Comparison of ENCODE assay signal across 12 cellular contexts in genomic region chr2:105926960-105927678, GRCh38.
DNase-seq lines count a peak whose midpoint lies in the region; ATAC-seq and TF ChIP-seq lines count a peak whose summit lies in the region.
"Had no signal": no experiment of that assay in that cellular context is flagged by ENCODE, and none has a peak within 500 bp of the region (broad histone marks: within the 10 kb centered on the region; RNA-seq: fewer than 3 reads in every experiment).

No MANE protein-coding gene starts in this region.

- peaks cover 3% of the 10 kb centered on the region for H3K9me3 Mint-ChIP-seq in activated T-helper 17 cell treated with anti-CD3 and anti-CD28 coated beads, Interleukin-2, amount 50 U/mL, for 72 hours
- peaks cover 2% of the 10 kb centered on the region for H3K9me3 Mint-ChIP-seq in progenitor cell of endocrine pancreas (ENCODE audit: low read depth)
- H3K9me3 Mint-ChIP-seq in H9: no peaks in the 10 kb centered on the region

- H3K36me3 Mint-ChIP-seq in activated T-helper 17 cell treated with anti-CD3 and anti-CD28 coated beads, Interleukin-2, amount 50 U/mL, for 72 hours (ENCODE audit: low read depth): no peaks in the 10 kb centered on the region
- H3K36me3 Mint-ChIP-seq in progenitor cell of endocrine pancreas (ENCODE audit: insufficient read depth): no peaks in the 10 kb centered on the region
- no peaks in the 10 kb centered on the region for H3K36me3 Mint-ChIP-seq in H9 (ENCODE audit: insufficient read depth in 1 of 3, low read depth in 3 of 3)
- H3K36me3 Mint-ChIP-seq: memory B cell had no signal

- H3K23ac ChIP-seq in H9 (ENCODE audit: insufficient read length, low read depth, low read length): no peak overlapping the region

- no peak overlapping the region for H2AFZ ChIP-seq in H9 (ENCODE audit: low read length)

- H3K36me3 ChIP-seq in left ventricle myocardium inferior: no peaks in the 10 kb centered on the region
- no peaks in the 10 kb centered on the region for H3K36me3 ChIP-seq in transverse colon
- H3K36me3 ChIP-seq: gastrocnemius medialis had no signal

- no peak overlapping the region for H3K14ac ChIP-seq in H9 (ENCODE audit: insufficient read depth, low read length)

- H3T11ph ChIP-seq in H9 (ENCODE audit: low read length): no peak overlapping the region

- H3K4me3 Mint-ChIP-seq in activated T-helper 17 cell treated with anti-CD3 and anti-CD28 coated beads, Interleukin-2, amount 50 U/mL, for 72 hours: peak overlapping the region; percentile 53
- H3K4me3 Mint-ChIP-seq in progenitor cell of endocrine pancreas (ENCODE audit: low read depth) (no peak overlapping the region), H9 (no peak overlapping the region)
- H3K4me3 Mint-ChIP-seq: memory B cell had no signal

- TF ChIP-seq EP300 in transverse colon (IDR thresholded peaks at IDR 0.05; ENCODE audit: low read depth): no peak

- no peak overlapping the region for H2AK5ac ChIP-seq in H9 (ENCODE audit: insufficient read length, low read length)

- H3K56ac ChIP-seq in H9 (ENCODE audit: insufficient read length, low read depth, low read length): no peak overlapping the region

- no peak overlapping the region for H3K27ac ChIP-seq in left ventricle myocardium inferior (replicated peaks)
- H3K27ac ChIP-seq in transverse colon: no peak overlapping the region
- no peak overlapping the region for H3K27ac ChIP-seq in H9 (ENCODE audit: insufficient read length, low read depth, low read length)
- H3K27ac ChIP-seq: gastrocnemius medialis, SK-N-MC had no signal

- no peak overlapping the region for H2BK15ac ChIP-seq in H9 (ENCODE audit: low read depth, low read length)

- H3K4me1 Mint-ChIP-seq in activated T-helper 17 cell treated with anti-CD3 and anti-CD28 coated beads, Interleukin-2, amount 50 U/mL, for 72 hours: peaks cover 38% of the 10 kb centered on the region
- peaks cover 30% of the 10 kb centered on the region for H3K4me1 Mint-ChIP-seq in progenitor cell of endocrine pancreas (ENCODE audit: low read depth)
- 0 out of 4 replicates have a peak, but pooled peaks cover 0 to 3% of the 10 kb centered on the region in 2 experiments for H3K4me1 Mint-ChIP-seq in H9

- no peaks in the 10 kb centered on the region for H3K79me1 ChIP-seq in H9 (ENCODE audit: insufficient read depth, low read depth, low read length, poor library complexity, severe bottlenecking)

- H3K9me3 ChIP-seq in left ventricle myocardium inferior (replicated peaks) (peaks cover under 1% of the 10 kb centered on the region), transverse colon (no peaks in the 10 kb centered on the region), H9 (ENCODE audit: control insufficient read depth, low read depth, low read length) (no peaks in the 10 kb centered on the region)
- H3K9me3 ChIP-seq: gastrocnemius medialis had no signal

- no peak overlapping the region for H4K5ac ChIP-seq in H9 (ENCODE audit: insufficient read length, low read depth, low read length)

- H2BK12ac ChIP-seq in H9 (ENCODE audit: insufficient read length, low read depth, low read length): no peak overlapping the region

- TF ChIP-seq CTCF in left ventricle myocardium inferior (IDR thresholded peaks at IDR 0.05; ENCODE audit: borderline replicate concordance) (no peak), progenitor cell of endocrine pancreas (IDR thresholded peaks at IDR 0.05; ENCODE audit: unreplicated experiment) (no peak), transverse colon (IDR thresholded peaks at IDR 0.05) (no peak), H9 (conservative IDR thresholded peaks at IDR 0.05) (no peak)

- H2BK5ac ChIP-seq in H9 (ENCODE audit: insufficient read length, low read length): no peak overlapping the region

- no peak overlapping the region for H3K9ac ChIP-seq in H9 (ENCODE audit: extremely low read depth, insufficient read length, low read length)

- H3K4me1 ChIP-seq in left ventricle myocardium inferior (peaks cover 20% of the 10 kb centered on the region), transverse colon (no peaks in the 10 kb centered on the region), H9 (ENCODE audit: insufficient read depth, low read length) (no peaks in the 10 kb centered on the region)

- no peak for TF ChIP-seq POLR2A in transverse colon (IDR thresholded peaks at IDR 0.05)

- in situ Hi-C loops in transverse colon (cut with MboI; ENCODE audit: low pct_ligation_motif_present in 1 of 4, low pct_unique_long_range_greater_than_20kb in 1 of 4, low sequenced_read_pairs in 3 of 4): no loop called here

- intact Hi-C loops in left ventricle myocardium superior (cut with micrococcal nuclease) (no loop called here), left ventricle myocardium inferior (cut with micrococcal nuclease) (no loop called here), transverse colon (cut with DNase I; ENCODE audit: low total_unique reads) (no loop called here)

- H3K27me3 Mint-ChIP-seq in activated T-helper 17 cell treated with anti-CD3 and anti-CD28 coated beads, Interleukin-2, amount 50 U/mL, for 72 hours: no peaks in the 10 kb centered on the region
- H3K27me3 Mint-ChIP-seq in progenitor cell of endocrine pancreas (no peaks in the 10 kb centered on the region), H9 (ENCODE audit: low read depth) (peaks cover 9% of the 10 kb centered on the region)
- H3K27me3 Mint-ChIP-seq: memory B cell had no signal

- H3K4me3 ChIP-seq in left ventricle myocardium inferior (no peak overlapping the region), transverse colon (no peak overlapping the region)
- H3K4me3 ChIP-seq: gastrocnemius medialis, SK-N-MC had no signal

- no peak overlapping the region for H4K91ac ChIP-seq in H9 (ENCODE audit: insufficient read length, low read depth, low read length)

- peak overlapping the region; percentile 60 for H3K27ac Mint-ChIP-seq in activated T-helper 17 cell treated with anti-CD3 and anti-CD28 coated beads, Interleukin-2, amount 50 U/mL, for 72 hours
- peak overlapping the region; percentile 93 for H3K27ac Mint-ChIP-seq in progenitor cell of endocrine pancreas
- peak overlapping the region in 1 of 3 experiments; percentile 86; a peak in 1 of 7 replicates for H3K27ac Mint-ChIP-seq in H9
- H3K27ac Mint-ChIP-seq: memory B cell had no signal

- H3K27me3 ChIP-seq in left ventricle myocardium inferior (ENCODE audit: low read depth): no peaks in the 10 kb centered on the region
- H3K27me3 ChIP-seq in transverse colon: no peaks in the 10 kb centered on the region
- no peaks in the 10 kb centered on the region for H3K27me3 ChIP-seq in H9 (ENCODE audit: insufficient read depth, low read length)
- H3K27me3 ChIP-seq: gastrocnemius medialis had no signal

- H2BK120ac ChIP-seq in H9 (ENCODE audit: low read depth, low read length, poor library complexity, severe bottlenecking): no peak overlapping the region

- H2BK20ac ChIP-seq in H9 (ENCODE audit: low read depth, low read length, poor library complexity, severe bottlenecking): no peak overlapping the region

- ATAC-seq in left ventricle myocardium superior (peak; percentile 53), HG03139 (IDR thresholded peaks at IDR 0.05; ENCODE audit: unreplicated experiment) (no peak)
- ATAC-seq in activated T-helper 17 cell treated with anti-CD3 and anti-CD28 coated beads, Interleukin-2, amount 50 U/mL, for 72 hours (replicated peaks): peak; percentile 80
- ATAC-seq: gastrocnemius medialis had no signal

- H3K23me2 ChIP-seq in H9 (ENCODE audit: insufficient read length, low read depth, low read length, poor library complexity, severe bottlenecking): no peaks in the 10 kb centered on the region

- H3K18ac ChIP-seq in H9 (ENCODE audit: insufficient read length, low read depth, low read length): no peak overlapping the region

- no peak overlapping the region for H3K4ac ChIP-seq in H9 (ENCODE audit: low read depth, low read length)

- no peaks in the 10 kb centered on the region for H3K79me2 ChIP-seq in H9 (ENCODE audit: insufficient read depth, low read length)

- DNase-seq in left ventricle myocardium superior (no peak), left ventricle myocardium inferior (no peak), progenitor cell of endocrine pancreas (ENCODE audit: low spot score, unreplicated experiment) (no peak), transverse colon (peak; percentile 25), DMS53 (lab: John Stamatoyannopoulos, UW) (no peak), H9 (no peak)
- DNase-seq: gastrocnemius medialis, NCI-H1694 treated with DMSO at 0.1 percent for 48 hours had no signal

- H4K20me1 ChIP-seq in H9 (ENCODE audit: control insufficient read depth, insufficient read depth, insufficient read length): no peaks in the 10 kb centered on the region

- H3K4me2 ChIP-seq in H9 (ENCODE audit: insufficient read depth, insufficient read length, low read length): no peak overlapping the region

- WGBS in transverse colon (ENCODE audit: low coverage in 1 of 2), 2 donors: 88 to 100% methylated on average over 1 to 3 of the region's 3 CpGs
- no CpG with 5 or more reads among the region's 3 CpGs for WGBS in H9 (ENCODE audit: extremely low coverage, insufficient read length, low lambda C conversion rate)

- no peak overlapping the region for H4K8ac ChIP-seq in H9 (replicated peaks; ENCODE audit: insufficient read length, low read depth, low read length)
